In genomic region chr12:8936735-8937134, GRCh38 we compare ENCODE assay signal across 18 cellular contexts. TPM values are rescaled to one million over a fixed set of nuclear protein-coding genes. Genes with fewer than 3 reads are reported as not detected.
A peak's percentile ranks its signal among the peaks of the same experiment; 100 is the strongest.
DNase-seq lines count a peak whose midpoint lies in the region; ATAC-seq, FAIRE-seq and TF ChIP-seq lines count a peak whose summit lies in the region.
"Had no signal": no experiment of that assay in that cellular context is flagged by ENCODE, and none has a peak within 500 bp of the region (broad histone marks: within the 10 kb centered on the region; RNA-seq: fewer than 3 reads in every experiment).

No MANE protein-coding gene starts in this region.

- H3K4me2 ChIP-seq in H9 (ENCODE audit: insufficient read depth, insufficient read length, low read length): no peak overlapping the region
- H3K4me2 ChIP-seq: BLaER1 treated with 17β-estradiol and CSF1 and Interleukin-3, amounts not matched to agents 10 nM and 100 nM had no signal

- H2BK15ac ChIP-seq in H9 (ENCODE audit: low read depth, low read length): no peak overlapping the region

- no peaks in the 10 kb centered on the region for H3K9me3 Mint-ChIP-seq in CD4-positive, alpha-beta memory T cell
- H3K9me3 Mint-ChIP-seq in H9: no peaks in the 10 kb centered on the region
- H3K9me3 Mint-ChIP-seq in naive thymus-derived CD4-positive, alpha-beta T cell: no peaks in the 10 kb centered on the region
- H3K9me3 Mint-ChIP-seq: CD4-positive, CD25-positive, alpha-beta regulatory T cell had no signal

- peak; percentile 68 for FAIRE-seq in bronchial epithelial cell (lab: Jason Lieb, UNC)
- FAIRE-seq: D721Med, GM18507 had no signal

- no peaks in the 10 kb centered on the region for H4K20me1 ChIP-seq in H9 (ENCODE audit: control insufficient read depth, insufficient read depth, insufficient read length)

- H3K36me3 ChIP-seq in CD4-positive, alpha-beta memory T cell (ENCODE audit: insufficient read depth, low read length): peaks cover 40% of the 10 kb centered on the region
- peaks cover 4% of the 10 kb centered on the region for H3K36me3 ChIP-seq in bronchial epithelial cell (ENCODE audit: control insufficient read depth, insufficient read depth, low read length)
- H3K36me3 ChIP-seq in naive thymus-derived CD4-positive, alpha-beta T cell (ENCODE audit: control insufficient read depth in 2 of 3, insufficient read depth in 3 of 3, low read length in 3 of 3): peaks cover 0 to 53% (median 11%) of the 10 kb centered on the region in 3 experiments

- CTCF ChIA-PET in CD4-positive, alpha-beta memory T cell (lab: Charles Lee; ENCODE audit: partially characterized antibody): interaction anchor here (1.3 kb wide), 1 partner anchor 102 kb away, joined by 3 read pairs; no protein-coding TSS in a partner anchor
- CTCF ChIA-PET in naive thymus-derived CD4-positive, alpha-beta T cell (lab: Charles Lee): interaction anchor here (1.6 kb wide), 1 partner anchor 113 kb away, joined by 6 read pairs; no protein-coding TSS in a partner anchor
- CTCF ChIA-PET in GM10248 (lab: Yijun Ruan, JAX): interaction anchor here (0.7 to 1.7 kb wide), 5 partner anchors 11 to 107 kb away, joined by 3 to 5 read pairs (median 3); no protein-coding TSS in a partner anchor

- no CpG with 5 or more reads among the region's 7 CpGs for WGBS in H9 (ENCODE audit: extremely low coverage, insufficient read length, low lambda C conversion rate)

- no peaks in the 10 kb centered on the region for H3K27me3 Mint-ChIP-seq in CD4-positive, alpha-beta memory T cell
- H3K27me3 Mint-ChIP-seq in H9 (ENCODE audit: low read depth): peaks cover 1% of the 10 kb centered on the region
- H3K27me3 Mint-ChIP-seq in naive thymus-derived CD4-positive, alpha-beta T cell: no peaks in the 10 kb centered on the region
- H3K27me3 Mint-ChIP-seq: CD4-positive, CD25-positive, alpha-beta regulatory T cell had no signal

- DNase-seq in CD4-positive, alpha-beta memory T cell: no peak
- DNase-seq in H9 (no peak), bronchial epithelial cell (ENCODE audit: low read depth) (no peak), DMS53 (lab: John Stamatoyannopoulos, UW) (no peak), GM10248 (ENCODE audit: extremely low spot score) (no peak)
- DNase-seq in naive thymus-derived CD4-positive, alpha-beta T cell: no peak
- no peak for DNase-seq in activated CD4-positive, alpha-beta T cell treated with anti-CD3 and anti-CD28 coated beads, Interleukin-2, amount 50 U/mL, for 4 hours
- DNase-seq: ACHN; CD4-positive, CD25-positive, alpha-beta regulatory T cell; COR-L47; DMS153; GF-D8; Karpas-422 had no signal

- H3K23ac ChIP-seq in H9 (ENCODE audit: insufficient read length, low read depth, low read length): no peak overlapping the region

- H3K27ac Mint-ChIP-seq in CD4-positive, alpha-beta memory T cell: peak overlapping the region in 4 of 7 donors; percentile 29 to 77 (median 46)
- H3K27ac Mint-ChIP-seq in H9: peak overlapping the region in 2 of 3 experiments; percentile 9 to 38; a peak in 4 of 7 replicates
- H3K27ac Mint-ChIP-seq in naive thymus-derived CD4-positive, alpha-beta T cell: peak overlapping the region in 5 of 9 donors; percentile 6 to 64 (median 27)

- no peaks in the 10 kb centered on the region for H3K79me2 ChIP-seq in H9 (ENCODE audit: insufficient read depth, low read length)

- POLR2A ChIA-PET in CD4-positive, alpha-beta memory T cell (lab: Charles Lee; ENCODE audit: partially characterized antibody): interaction anchor here (1.0 to 1.2 kb wide), 2 partner anchors 9 to 13 kb away, joined by 4 read pairs; partner anchors contain the start of gene M6PR
- POLR2A ChIA-PET in naive thymus-derived CD4-positive, alpha-beta T cell (lab: Charles Lee): interaction anchor here (1.0 kb wide), 1 partner anchor 18 kb away, joined by 3 read pairs; no protein-coding TSS in a partner anchor
- POLR2A ChIA-PET in GM10248 (lab: Yijun Ruan, JAX): no interaction called here

- H3K4me1 ChIP-seq in CD4-positive, alpha-beta memory T cell (ENCODE audit: insufficient read depth, low read length): no peaks in the 10 kb centered on the region
- no peaks in the 10 kb centered on the region for H3K4me1 ChIP-seq in H9 (ENCODE audit: insufficient read depth, low read length)
- no peaks in the 10 kb centered on the region for H3K4me1 ChIP-seq in naive thymus-derived CD4-positive, alpha-beta T cell (ENCODE audit: control insufficient read depth in 2 of 2, insufficient read depth in 2 of 2, low read length in 2 of 2)

- no peak overlapping the region for H3K4ac ChIP-seq in H9 (ENCODE audit: low read depth, low read length)

- no peak overlapping the region for H2AK5ac ChIP-seq in H9 (ENCODE audit: insufficient read length, low read length)

- no peak overlapping the region for H3K9ac ChIP-seq in H9 (ENCODE audit: extremely low read depth, insufficient read length, low read length)
- H3K9ac ChIP-seq: BLaER1 treated with 17β-estradiol and CSF1 and Interleukin-3, amounts not matched to agents 10 nM and 100 nM had no signal

- no peak overlapping the region for H3K4me3 Mint-ChIP-seq in CD4-positive, alpha-beta memory T cell
- no peak overlapping the region for H3K4me3 Mint-ChIP-seq in H9
- H3K4me3 Mint-ChIP-seq in naive thymus-derived CD4-positive, alpha-beta T cell: no peak overlapping the region

- no peaks in the 10 kb centered on the region for H3K27me3 ChIP-seq in CD4-positive, alpha-beta memory T cell (ENCODE audit: insufficient read depth, low read length)
- H3K27me3 ChIP-seq in H9 (ENCODE audit: insufficient read depth, low read length) (no peaks in the 10 kb centered on the region), bronchial epithelial cell (ENCODE audit: control insufficient read depth, insufficient read depth, low read length) (no peaks in the 10 kb centered on the region)
- no peaks in the 10 kb centered on the region for H3K27me3 ChIP-seq in naive thymus-derived CD4-positive, alpha-beta T cell (ENCODE audit: control insufficient read depth in 2 of 2, insufficient read depth in 2 of 2, low read length in 2 of 2)
- H3K27me3 ChIP-seq: BLaER1 treated with 17β-estradiol and CSF1 and Interleukin-3, amounts not matched to agents 10 nM and 100 nM had no signal

- H3K4me3 ChIP-seq in CD4-positive, alpha-beta memory T cell (ENCODE audit: low read length in 2 of 2): no peak overlapping the region
- H3K4me3 ChIP-seq in bronchial epithelial cell (ENCODE audit: low read depth, low read length): no peak overlapping the region
- no peak overlapping the region for H3K4me3 ChIP-seq in naive thymus-derived CD4-positive, alpha-beta T cell (ENCODE audit: low read length)
- H3K4me3 ChIP-seq: BLaER1 treated with 17β-estradiol and CSF1 and Interleukin-3, amounts not matched to agents 10 nM and 100 nM had no signal

- no peak overlapping the region for H3K18ac ChIP-seq in H9 (ENCODE audit: insufficient read length, low read depth, low read length)

- H3K23me2 ChIP-seq in H9 (ENCODE audit: insufficient read length, low read depth, low read length, poor library complexity, severe bottlenecking): no peaks in the 10 kb centered on the region

- H3K14ac ChIP-seq in H9 (ENCODE audit: insufficient read depth, low read length): no peak overlapping the region

- H2AFZ ChIP-seq in H9 (ENCODE audit: low read length): no peak overlapping the region

- intact Hi-C loops in CD4-positive, alpha-beta memory T cell (cut with micrococcal nuclease): no loop called here
- intact Hi-C loops in naive thymus-derived CD4-positive, alpha-beta T cell (cut with micrococcal nuclease): no loop called here

- H3T11ph ChIP-seq in H9 (ENCODE audit: low read length): no peak overlapping the region

- TF ChIP-seq CTCF in H9 (conservative IDR thresholded peaks at IDR 0.05) (no peak), bronchial epithelial cell (IDR thresholded peaks at IDR 0.05; ENCODE audit: insufficient read depth, low read length, severe bottlenecking) (no peak), GM10248 (IDR thresholded peaks at IDR 0.05; ENCODE audit: control extremely low read depth, extremely low read depth, low read depth, missing control alignments) (no peak)

- H2BK120ac ChIP-seq in H9 (ENCODE audit: low read depth, low read length, poor library complexity, severe bottlenecking): no peak overlapping the region

- no peak overlapping the region for H4K8ac ChIP-seq in H9 (replicated peaks; ENCODE audit: insufficient read length, low read depth, low read length)

- H3K79me1 ChIP-seq in H9 (ENCODE audit: insufficient read depth, low read depth, low read length, poor library complexity, severe bottlenecking): no peaks in the 10 kb centered on the region

- no peak overlapping the region for H2BK12ac ChIP-seq in H9 (ENCODE audit: insufficient read length, low read depth, low read length)

- peaks cover 0 to 4% (median 0%) of the 10 kb centered on the region in 4 donors for H3K4me1 Mint-ChIP-seq in CD4-positive, alpha-beta memory T cell
- no peaks in the 10 kb centered on the region for H3K4me1 Mint-ChIP-seq in H9
- H3K4me1 Mint-ChIP-seq in naive thymus-derived CD4-positive, alpha-beta T cell: peaks cover 0 to 3% (median 0%) of the 10 kb centered on the region in 7 donors

- ATAC-seq in naive thymus-derived CD4-positive, alpha-beta T cell: no peak
- ATAC-seq: HCT116 had no signal

- H4K5ac ChIP-seq in H9 (ENCODE audit: insufficient read length, low read depth, low read length): no peak overlapping the region

- H2BK20ac ChIP-seq in H9 (ENCODE audit: low read depth, low read length, poor library complexity, severe bottlenecking): no peak overlapping the region

- H3K36me3 Mint-ChIP-seq in CD4-positive, alpha-beta memory T cell: peaks cover 57 to 66% of the 10 kb centered on the region in 2 donors
- H3K36me3 Mint-ChIP-seq in H9 (ENCODE audit: insufficient read depth in 1 of 3, low read depth in 3 of 3): peaks cover 58 to 80% (median 71%) of the 10 kb centered on the region in 3 experiments
- H3K36me3 Mint-ChIP-seq in naive thymus-derived CD4-positive, alpha-beta T cell: peaks cover 13 to 50% (median 27%) of the 10 kb centered on the region in 5 donors

- no peak overlapping the region for H3K56ac ChIP-seq in H9 (ENCODE audit: insufficient read length, low read depth, low read length)

- H4K91ac ChIP-seq in H9 (ENCODE audit: insufficient read length, low read depth, low read length): no peak overlapping the region

- no peaks in the 10 kb centered on the region for H3K9me3 ChIP-seq in CD4-positive, alpha-beta memory T cell (ENCODE audit: control insufficient read depth in 1 of 2, low read length in 2 of 2)
- H3K9me3 ChIP-seq in H9 (ENCODE audit: control insufficient read depth, low read depth, low read length): no peaks in the 10 kb centered on the region
- no peaks in the 10 kb centered on the region for H3K9me3 ChIP-seq in naive thymus-derived CD4-positive, alpha-beta T cell (ENCODE audit: control insufficient read depth in 2 of 3, low read length in 3 of 3)
- H3K9me3 ChIP-seq: BLaER1 treated with 17β-estradiol and CSF1 and Interleukin-3, amounts not matched to agents 10 nM and 100 nM had no signal

- H3K27ac ChIP-seq in CD4-positive, alpha-beta memory T cell (ENCODE audit: low read depth, low read length): no peak overlapping the region
- H3K27ac ChIP-seq in H9 (ENCODE audit: insufficient read length, low read depth, low read length): no peak overlapping the region
- no peak overlapping the region for H3K27ac ChIP-seq in naive thymus-derived CD4-positive, alpha-beta T cell (ENCODE audit: low read depth, low read length)
- H3K27ac ChIP-seq: BLaER1 treated with 17β-estradiol and CSF1 and Interleukin-3, amounts not matched to agents 10 nM and 100 nM had no signal

- H2BK5ac ChIP-seq in H9 (ENCODE audit: insufficient read length, low read length): no peak overlapping the region

RNA-seq across cellular contexts. Expression of gene M6PR, which starts 12.7 kb away (rescaled TPM):
- 100 to 1,000 TPM; 226 to 247 TPM for total RNA-seq in CD4-positive, alpha-beta memory T cell
- polyA plus RNA-seq in CD4-positive, alpha-beta memory T cell: 100 to 1,000 TPM; 363 to 502 TPM
- total RNA-seq in H9 (2021) (153 and 163 TPM in 2 replicates), bronchial epithelial cell (259 and 478 TPM in 2 replicates)
- total RNA-seq in naive thymus-derived CD4-positive, alpha-beta T cell: 100 to 1,000 TPM; 123 to 195 (median 176) TPM
- 100 to 1,000 TPM; 239 to 248 TPM for polyA plus RNA-seq in naive thymus-derived CD4-positive, alpha-beta T cell

RNA-seq across cellular contexts. Expression of gene PHC1, which starts 22.4 kb away (rescaled TPM):
- 10 to 100 TPM; 52.4 to 52.8 TPM for total RNA-seq in CD4-positive, alpha-beta memory T cell
- polyA plus RNA-seq in CD4-positive, alpha-beta memory T cell: 10 to 100 TPM; 22.3 to 28.1 TPM
- total RNA-seq in H9 (2021) (558 and 568 TPM in 2 replicates), bronchial epithelial cell (3.7 and 4.2 TPM in 2 replicates)
- total RNA-seq in naive thymus-derived CD4-positive, alpha-beta T cell: 10 to 100 TPM; 15.4 to 55.0 (median 45.6) TPM
- 10 to 100 TPM; 19.5 to 23.6 TPM for polyA plus RNA-seq in naive thymus-derived CD4-positive, alpha-beta T cell

RNA-seq across cellular contexts. Expression of gene KLRG1, which starts 52.6 kb away (rescaled TPM):
- 10 to 100 TPM; 51.2 to 55.8 TPM for total RNA-seq in CD4-positive, alpha-beta memory T cell
- polyA plus RNA-seq in CD4-positive, alpha-beta memory T cell: 100 to 1,000 TPM in 1 of 2 donors, 10 to 100 TPM in 1; 98.9 to 161 TPM
- total RNA-seq in H9 (2021) (2.1 and 2.5 TPM in 2 replicates), bronchial epithelial cell (under 0.01 TPM in 1 of 2 replicates, not detected in the other)
- 10 to 100 TPM in 3 of 5 experiments, 1 to 10 TPM in 2; 2.8 to 43.8 (median 26.9) TPM for total RNA-seq in naive thymus-derived CD4-positive, alpha-beta T cell
- polyA plus RNA-seq in naive thymus-derived CD4-positive, alpha-beta T cell: 10 to 100 TPM; 11.7 to 18.0 TPM
- total RNA-seq: A172 had no signal
